Comparison of ENCODE assay signal across 1 cellular context in the genomic region with DNA sequence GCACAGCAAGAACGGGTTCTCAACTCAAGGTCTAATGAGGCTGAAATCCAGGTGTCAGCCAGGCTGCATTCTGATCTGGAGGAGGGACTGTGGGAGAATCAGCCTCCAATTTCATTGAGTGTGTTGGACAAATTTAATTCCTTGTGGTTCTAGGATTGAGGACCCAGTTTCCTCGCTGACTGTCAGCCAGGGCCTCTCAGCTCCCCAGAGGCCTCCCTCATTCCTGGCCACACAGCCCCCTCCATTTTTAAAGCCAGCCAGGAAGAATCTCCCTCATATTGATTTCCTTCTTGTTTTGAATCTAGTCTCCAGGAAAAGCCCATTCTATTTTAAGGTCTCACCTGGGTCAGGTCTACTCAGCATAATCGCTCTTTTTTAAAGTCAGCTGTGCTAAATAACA.
TF ChIP-seq lines count a peak whose summit lies in the region.

No MANE protein-coding gene starts in this region.

TF ChIP-seq in HepG2, 621 proteins besides CTCF, POLR2A, EP300 and RAD21:
- TF ChIP-seq CEBPG (CRISPR knock-in tag; IDR thresholded peaks at IDR 0.05) (no peak), ZNF543 (CRISPR knock-in tag; IDR thresholded peaks at IDR 0.05) (peak; percentile 100), MLLT10 (CRISPR knock-in tag; IDR thresholded peaks at IDR 0.05) (no peak)
